1 cellular context compared by ENCODE assay signal in genomic region chr1:21176589-21177555, GRCh38.
TF ChIP-seq lines count a peak whose summit lies in the region.

EIF4G3 (minus strand) TSS chr1:21176897; CDS start chr1:21002742, 174,155 bp downstream.

TF ChIP-seq in K562, 482 proteins besides CTCF, POLR2A, EP300 and RAD21 (continued from another document and continues in another):
- TF ChIP-seq CHAMP1 (IDR thresholded peaks at IDR 0.05), result 0 out of 2 replicates have a peak, but pooled peaks have one; percentile 33
- peak; percentile 70; the same call in 1 of the 2 replicates for TF ChIP-seq MTA3 (IDR thresholded peaks at IDR 0.05; ENCODE audit: borderline replicate concordance)
- peak; percentile 74; the same call in 1 of the 2 replicates for TF ChIP-seq POLR2AphosphoS5 (IDR thresholded peaks at IDR 0.05; ENCODE audit: control insufficient read depth, insufficient read depth, low read depth, low read length)
- no peak for TF ChIP-seq AFF4 (CRISPR knock-in tag; IDR thresholded peaks at IDR 0.05)
- peak; percentile 89 for TF ChIP-seq TAF7 (tag; IDR thresholded peaks at IDR 0.05)
- TF ChIP-seq ZBTB33 (CRISPR knock-in tag; IDR thresholded peaks at IDR 0.05), result peak; percentile 41; the same call in 1 of the 2 replicates
- 0 out of 2 replicates have a peak, but pooled peaks have one; percentile 23 for TF ChIP-seq TCFL5 (CRISPR knock-in tag; conservative IDR thresholded peaks at IDR 0.05)
- TF ChIP-seq RCOR1 (IDR thresholded peaks at IDR 0.05; ENCODE audit: borderline replicate concordance in 1 of 2, low read depth in 2 of 2, low read length in 2 of 2), result peak in 1 of 2 experiments; percentile 67; a peak in 2 of 4 replicates
- peak; percentile 54 to 60; a peak in 2 of 4 replicates for TF ChIP-seq ARNT (IDR thresholded peaks at IDR 0.05)
- no peak for TF ChIP-seq CREB5 (CRISPR knock-in tag; IDR thresholded peaks at IDR 0.05)
- TF ChIP-seq JUNB (CRISPR knock-in tag; conservative IDR thresholded peaks at IDR 0.05), result no peak
- TF ChIP-seq ZNF644 (tag; IDR thresholded peaks at IDR 0.05; ENCODE audit: low read depth), result 0 out of 2 replicates have a peak, but pooled peaks have one; percentile 54
- TF ChIP-seq HCFC1 (IDR thresholded peaks at IDR 0.05; ENCODE audit: low read depth, low read length), result peak; percentile 31; the same call in 1 of the 2 replicates
- TF ChIP-seq ILF3 (IDR thresholded peaks at IDR 0.05; ENCODE audit: borderline replicate concordance), result 0 out of 2 replicates have a peak, but pooled peaks have one; percentile 32
- 0 out of 6 replicates have a peak, but pooled peaks of 1 of the 3 experiments have one; percentile 43 for TF ChIP-seq ZBTB11 (CRISPR knock-in tag; IDR thresholded peaks at IDR 0.05)
- TF ChIP-seq TEAD4 (IDR thresholded peaks at IDR 0.05; ENCODE audit: low read length), result 0 out of 2 replicates have a peak, but pooled peaks have one; percentile 19
- TF ChIP-seq TEAD4 (CRISPR knock-in tag; IDR thresholded peaks at IDR 0.05; ENCODE audit: borderline replicate concordance), result no peak
- 0 out of 2 replicates have a peak, but pooled peaks have one; percentile 9 for TF ChIP-seq CREM (IDR thresholded peaks at IDR 0.05; ENCODE audit: low read depth)
- TF ChIP-seq ZNF589 (CRISPR knock-in tag; IDR thresholded peaks at IDR 0.05; ENCODE audit: low read depth), result no peak
- no peak for TF ChIP-seq ATF3 (IDR thresholded peaks at IDR 0.05)
- peak; percentile 48; the same call in 1 of the 2 replicates for TF ChIP-seq ATF3 (CRISPR knock-in tag; conservative IDR thresholded peaks at IDR 0.05)
- TF ChIP-seq IRF9 (tag; IDR thresholded peaks at IDR 0.05), result peak; percentile 39; the same call in 1 of the 2 replicates
- no peak for TF ChIP-seq BACH1 (tag; IDR thresholded peaks at IDR 0.05)
- no peak for TF ChIP-seq TFE3 (CRISPR knock-in tag; IDR thresholded peaks at IDR 0.05)
- TF ChIP-seq HDAC2 (IDR thresholded peaks at IDR 0.05), result peak; percentile 93
- TF ChIP-seq GABPA (tag; conservative IDR thresholded peaks at IDR 0.05; ENCODE audit: low read depth), result 0 out of 2 replicates have a peak, but pooled peaks have one; percentile 19
- TF ChIP-seq TCF7L2 (IDR thresholded peaks at IDR 0.05; ENCODE audit: low read depth, low read length), result no peak
- TF ChIP-seq ZNF668 (CRISPR knock-in tag; IDR thresholded peaks at IDR 0.05), result peak; percentile 65; the same call in 1 of the 2 replicates
- TF ChIP-seq EWSR1 (IDR thresholded peaks at IDR 0.05; ENCODE audit: borderline replicate concordance, low read depth, partially characterized antibody), result no peak
- TF ChIP-seq FOS (IDR thresholded peaks at IDR 0.05; ENCODE audit: extremely low read depth, insufficient read length), result no peak
- no peak for TF ChIP-seq ARID3A (IDR thresholded peaks at IDR 0.05; ENCODE audit: borderline replicate concordance, low read depth, low read length)
- TF ChIP-seq CEBPB (tag; IDR thresholded peaks at IDR 0.05), result peak; percentile 49
- TF ChIP-seq ZNF586 (CRISPR knock-in tag; conservative IDR thresholded peaks at IDR 0.05), result no peak
- peak; percentile 27; the same call in 1 of the 2 replicates for TF ChIP-seq NFIC (IDR thresholded peaks at IDR 0.05)
- TF ChIP-seq KAT2B (IDR thresholded peaks at IDR 0.05; ENCODE audit: low read depth, low read length), result peak; percentile 74
- peak; percentile 58; the same call in 1 of the 2 replicates for TF ChIP-seq SP1 (CRISPR knock-in tag; IDR thresholded peaks at IDR 0.05)
- TF ChIP-seq SMARCE1 (IDR thresholded peaks at IDR 0.05), result 0 out of 2 replicates have a peak, but pooled peaks have one; percentile 29
- TF ChIP-seq GMEB1 (CRISPR knock-in tag; IDR thresholded peaks at IDR 0.05), result 0 out of 2 replicates have a peak, but pooled peaks have one; percentile 33
